In genomic region chr11:118212781-118213565, GRCh38 we compare ENCODE assay signal across 12 cellular contexts. TPM values are rescaled to one million over a fixed set of nuclear protein-coding genes. Genes with fewer than 3 reads are reported as not detected.
A peak's percentile ranks its signal among the peaks of the same experiment; 100 is the strongest.
DNase-seq lines count a peak whose midpoint lies in the region; ATAC-seq lines count a peak whose summit lies in the region.
"Had no signal": no experiment of that assay in that cellular context is flagged by ENCODE, and none has a peak within 500 bp of the region (broad histone marks: within the 10 kb centered on the region; RNA-seq: fewer than 3 reads in every experiment).

No MANE protein-coding gene starts in this region.

- H3K9me3 Mint-ChIP-seq in activated T-cell treated with anti-CD3 and anti-CD28 coated beads, Interleukin-2, amount 50 U/mL, for 4 hours: no peaks in the 10 kb centered on the region
- H3K9me3 Mint-ChIP-seq in central memory CD8-positive, alpha-beta T cell: no peaks in the 10 kb centered on the region

- no peaks in the 10 kb centered on the region for H3K27me3 Mint-ChIP-seq in activated T-cell treated with anti-CD3 and anti-CD28 coated beads, Interleukin-2, amount 50 U/mL, for 4 hours (ENCODE audit: low read depth)
- no peaks in the 10 kb centered on the region for H3K27me3 Mint-ChIP-seq in central memory CD8-positive, alpha-beta T cell

- ATAC-seq in activated T-cell treated with anti-CD3 and anti-CD28 coated beads, Interleukin-2, amount 50 U/mL, for 4 hours: no peak
- ATAC-seq in central memory CD8-positive, alpha-beta T cell (replicated peaks; ENCODE audit: extremely low read depth, poor library complexity, severe bottlenecking): no peak
- ATAC-seq in HG02852 (IDR thresholded peaks at IDR 0.05; ENCODE audit: unreplicated experiment): no peak

- peak overlapping the region; percentile 57 for H3K4me3 Mint-ChIP-seq in activated T-cell treated with anti-CD3 and anti-CD28 coated beads, Interleukin-2, amount 50 U/mL, for 4 hours
- H3K4me3 Mint-ChIP-seq in central memory CD8-positive, alpha-beta T cell: peak overlapping the region; percentile 25

- H3K4me1 Mint-ChIP-seq in activated T-cell treated with anti-CD3 and anti-CD28 coated beads, Interleukin-2, amount 50 U/mL, for 4 hours (ENCODE audit: low read depth): peaks cover 75% of the 10 kb centered on the region
- H3K4me1 Mint-ChIP-seq in central memory CD8-positive, alpha-beta T cell: peaks cover 69% of the 10 kb centered on the region

- no peak for DNase-seq in activated T-cell treated with anti-CD3 and anti-CD28 coated beads, Interleukin-2, amount 50 U/mL, for 4 hours
- no peak for DNase-seq in activated T-cell treated with anti-CD3 and anti-CD28 coated beads for 4 hours
- peak; percentile 63 for DNase-seq in NCI-H69 (lab: John Stamatoyannopoulos, UW)
- DNase-seq in central memory CD8-positive, alpha-beta T cell (ENCODE audit: low spot score in 2 of 2): no peak
- peak; percentile 26 for DNase-seq in pons (ENCODE audit: low spot score)
- DNase-seq in NCI-H748 treated with DMSO at 0.1 percent for 48 hours (lab: John Stamatoyannopoulos, UW): no peak
- DNase-seq in AG20443 (ENCODE audit: low spot score): no peak
- DNase-seq: BE2C, NCI-H2081 treated with DMSO at 0.1 percent for 48 hours, retina had no signal

- peak overlapping the region; percentile 71 for H3K27ac Mint-ChIP-seq in central memory CD8-positive, alpha-beta T cell (ENCODE audit: low read depth)

- peaks cover 48% of the 10 kb centered on the region for H3K36me3 Mint-ChIP-seq in activated T-cell treated with anti-CD3 and anti-CD28 coated beads, Interleukin-2, amount 50 U/mL, for 4 hours (ENCODE audit: insufficient read depth)
- H3K36me3 Mint-ChIP-seq in central memory CD8-positive, alpha-beta T cell (ENCODE audit: insufficient read depth): peaks cover 30% of the 10 kb centered on the region

RNA-seq across cellular contexts. Expression of gene JAML, which starts 11.8 kb away (rescaled TPM):
- total RNA-seq in activated T-cell treated with anti-CD3 and anti-CD28 coated beads, Interleukin-2, amount 50 U/mL, for 4 hours: 100 to 1,000 TPM; 135 to 153 (median 137) TPM
- total RNA-seq: SK-MEL-5 had no signal

RNA-seq across cellular contexts. Expression of gene SCN2B, which starts 36.5 kb away (rescaled TPM):
- total RNA-seq in activated T-cell treated with anti-CD3 and anti-CD28 coated beads, Interleukin-2, amount 50 U/mL, for 4 hours: not detected
- total RNA-seq: SK-MEL-5 had no signal

RNA-seq across cellular contexts. Expression of gene MPZL3, which starts 39.2 kb away (rescaled TPM):
- total RNA-seq in activated T-cell treated with anti-CD3 and anti-CD28 coated beads, Interleukin-2, amount 50 U/mL, for 4 hours: 10 to 100 TPM; 52.7 to 72.0 (median 56.4) TPM
- total RNA-seq: SK-MEL-5 had no signal

RNA-seq across cellular contexts. Expression of gene MPZL2, which starts 51.1 kb away (rescaled TPM):
- total RNA-seq in activated T-cell treated with anti-CD3 and anti-CD28 coated beads, Interleukin-2, amount 50 U/mL, for 4 hours: 10 to 100 TPM in 2 of 3 donors, 1 to 10 TPM in 1; 9.0 to 12.9 (median 12.8) TPM

Comparison
In these comparisons a context has a peak if more than half of its experiments do, and no peak if none do; other contexts are left out.
1. DNase-seq: peak in NCI-H69 (single experiment) and pons (single experiment); none in activated T-cell treated with anti-CD3 and anti-CD28 coated beads, Interleukin-2, amount 50 U/mL, for 4 hours (single experiment), activated T-cell treated with anti-CD3 and anti-CD28 coated beads for 4 hours (single experiment), central memory CD8-positive, alpha-beta T cell (0 of 2), NCI-H748 treated with DMSO at 0.1 percent for 48 hours (single experiment) and AG20443 (single experiment).